In genomic region chr11:2333806-2334205, GRCh38 we compare ENCODE assay signal across 4 cellular contexts. TPM values are rescaled to one million over a fixed set of nuclear protein-coding genes. Genes with fewer than 3 reads are reported as not detected.
"Had no signal": no experiment of that assay in that cellular context is flagged by ENCODE, and none has a peak within 500 bp of the region (broad histone marks: within the 10 kb centered on the region; RNA-seq: fewer than 3 reads in every experiment).

No MANE protein-coding gene starts in this region.

RNA-seq across cellular contexts. Expression of gene TSPAN32, which starts 32.0 kb away (rescaled TPM):
- total RNA-seq: LHCN-M2, MCF 10A, NCI-H460 had no signal

RNA-seq across cellular contexts. Expression of gene C11orf21, which starts 32.1 kb away (rescaled TPM):
- total RNA-seq: LHCN-M2, M059J, MCF 10A, NCI-H460 had no signal
